ENCODE assay signal across 6 cellular contexts in the genomic region with DNA sequence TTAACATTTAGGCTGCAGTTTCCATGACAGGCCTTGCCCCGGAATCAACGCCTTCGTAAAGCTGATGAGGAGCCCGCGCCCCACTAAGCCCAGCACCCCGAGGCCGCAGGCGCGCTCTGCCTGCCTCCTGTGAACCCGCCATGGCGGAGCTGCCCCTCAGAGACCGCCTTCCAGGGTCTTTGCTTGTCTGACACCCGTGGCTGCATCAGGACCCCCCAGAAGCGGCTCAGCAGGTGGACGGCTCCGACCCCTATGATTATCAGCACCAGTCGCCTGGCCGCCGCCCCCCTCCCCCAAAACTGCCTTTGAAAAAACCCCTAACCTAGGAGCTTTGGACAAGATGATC. TPM values are rescaled to one million over a fixed set of nuclear protein-coding genes. Genes with fewer than 3 reads are reported as not detected.
DNase-seq lines count a peak whose midpoint lies in the region; ATAC-seq and TF ChIP-seq lines count a peak whose summit lies in the region.

No MANE protein-coding gene starts in this region.

- ATAC-seq in DND-41 (ENCODE audit: insufficient read depth, low read depth): peak; percentile 3; the same call in 2 of the 3 replicates
- no peak for ATAC-seq in activated naive CD8-positive, alpha-beta T cell treated with anti-CD3 and anti-CD28 coated beads, Interleukin-2, amount 10 ng/mL, durations not matched to agents 7 days and 5 days (ENCODE audit: low read depth)

- H3K9ac ChIP-seq in DND-41 (ENCODE audit: low read depth, low read length): peak overlapping the region; percentile 99
- peak overlapping the region in 1 of 2 donors; percentile 78 for H3K9ac ChIP-seq in mucosa of rectum (ENCODE audit: low read depth in 1 of 2, low read length in 2 of 2)

- H3K4me3 Mint-ChIP-seq in activated naive CD8-positive, alpha-beta T cell treated with anti-CD3 and anti-CD28 coated beads, Interleukin-2, amount 10 ng/mL, durations not matched to agents 7 days and 5 days: peak overlapping the region; percentile 85

- POLR2A ChIA-PET in activated naive CD8-positive, alpha-beta T cell treated with anti-CD3 and anti-CD28 coated beads, Interleukin-2, amount 10 ng/mL, durations not matched to agents 7 days and 5 days (lab: Charles Lee): interaction anchor here (1.4 kb wide), 1 partner anchor 26 kb away, joined by 3 read pairs; the partner anchor contains the start of gene ARRDC1

- H3K27me3 Mint-ChIP-seq in activated naive CD8-positive, alpha-beta T cell treated with anti-CD3 and anti-CD28 coated beads, Interleukin-2, amount 10 ng/mL, durations not matched to agents 7 days and 5 days: no peaks in the 10 kb centered on the region

- peaks cover 49% of the 10 kb centered on the region for H4K20me1 ChIP-seq in DND-41 (ENCODE audit: insufficient read depth, low read length)

- H3K4me3 ChIP-seq in DND-41 (ENCODE audit: low read depth in 1 of 2, low read length in 2 of 2): peak overlapping the region in 1 of 2 experiments; percentile 99; a peak in 2 of 4 replicates
- peak overlapping the region; percentile 60 to 94 for H3K4me3 ChIP-seq in mucosa of rectum (ENCODE audit: low read length in 2 of 2)

- H3K36me3 Mint-ChIP-seq in activated naive CD8-positive, alpha-beta T cell treated with anti-CD3 and anti-CD28 coated beads, Interleukin-2, amount 10 ng/mL, durations not matched to agents 7 days and 5 days: peaks cover 1% of the 10 kb centered on the region

- peak overlapping the region; percentile 48 for H3K27ac Mint-ChIP-seq in activated naive CD8-positive, alpha-beta T cell treated with anti-CD3 and anti-CD28 coated beads, Interleukin-2, amount 10 ng/mL, durations not matched to agents 7 days and 5 days

- TF ChIP-seq CTCF in DND-41 (IDR thresholded peaks at IDR 0.05; ENCODE audit: borderline replicate concordance, extremely low read depth, low read length, poor library complexity, severe bottlenecking): no peak

- H3K36me3 ChIP-seq in DND-41 (ENCODE audit: insufficient read depth, low read length): peaks cover 60% of the 10 kb centered on the region
- peaks cover 20 to 24% of the 10 kb centered on the region in 2 donors for H3K36me3 ChIP-seq in mucosa of rectum (ENCODE audit: control insufficient read depth in 2 of 2, insufficient read depth in 2 of 2, low read length in 2 of 2)

- DNase-seq in DND-41 (no peak), NCI-H2029 (lab: John Stamatoyannopoulos, UW) (no peak), NCI-H1092 (lab: John Stamatoyannopoulos, UW) (no peak), NCI-H2081 treated with DMSO at 0.1 percent for 48 hours (lab: John Stamatoyannopoulos, UW) (no peak)
- DNase-seq in activated naive CD8-positive, alpha-beta T cell treated with anti-CD3 and anti-CD28 coated beads, Interleukin-2, amount 10 ng/mL, durations not matched to agents 7 days and 5 days: no peak

- peak overlapping the region; percentile 93 for H3K4me2 ChIP-seq in DND-41 (ENCODE audit: insufficient read depth, low read length)

- H3K27ac ChIP-seq in DND-41 (ENCODE audit: low read length): peak overlapping the region; percentile 66
- H3K27ac ChIP-seq in mucosa of rectum (ENCODE audit: low read depth in 2 of 2, low read length in 2 of 2): peak overlapping the region; percentile 81 to 82

- H3K4me1 Mint-ChIP-seq in activated naive CD8-positive, alpha-beta T cell treated with anti-CD3 and anti-CD28 coated beads, Interleukin-2, amount 10 ng/mL, durations not matched to agents 7 days and 5 days: peaks cover 23% of the 10 kb centered on the region

- H3K79me2 ChIP-seq in DND-41 (ENCODE audit: insufficient read depth, low read length): peaks cover 45% of the 10 kb centered on the region

- no peaks in the 10 kb centered on the region for H3K27me3 ChIP-seq in DND-41 (ENCODE audit: insufficient read depth, low read length, poor library complexity)
- no peaks in the 10 kb centered on the region for H3K27me3 ChIP-seq in mucosa of rectum (ENCODE audit: control insufficient read depth in 2 of 2, insufficient read depth in 2 of 2, low read length in 2 of 2)

- H2AFZ ChIP-seq in DND-41 (ENCODE audit: low read depth, low read length): peak overlapping the region; percentile 76

- H3K9me3 Mint-ChIP-seq in activated naive CD8-positive, alpha-beta T cell treated with anti-CD3 and anti-CD28 coated beads, Interleukin-2, amount 10 ng/mL, durations not matched to agents 7 days and 5 days: no peaks in the 10 kb centered on the region

- peaks cover 33% of the 10 kb centered on the region for H3K4me1 ChIP-seq in DND-41 (ENCODE audit: insufficient read depth, low read length)
- H3K4me1 ChIP-seq in mucosa of rectum (ENCODE audit: control insufficient read depth in 2 of 2, insufficient read depth in 2 of 2, low read length in 2 of 2): peaks cover 11 to 12% of the 10 kb centered on the region in 2 donors

- no peaks in the 10 kb centered on the region for H3K9me3 ChIP-seq in DND-41 (ENCODE audit: insufficient read depth, low read length, severe bottlenecking)
- H3K9me3 ChIP-seq in mucosa of rectum (ENCODE audit: control insufficient read depth in 2 of 2, low read length in 2 of 2): no peaks in the 10 kb centered on the region

RNA-seq across cellular contexts. Expression of gene DPH7, which starts 0.5 kb away (rescaled TPM):
- 10 to 100 TPM; 49.1 to 49.2 TPM for total RNA-seq in activated naive CD8-positive, alpha-beta T cell treated with anti-CD3 and anti-CD28 coated beads, Interleukin-2, amount 10 ng/mL, durations not matched to agents 7 days and 5 days

RNA-seq across cellular contexts. Expression of gene ZMYND19, which starts 11.1 kb away (rescaled TPM):
- total RNA-seq in activated naive CD8-positive, alpha-beta T cell treated with anti-CD3 and anti-CD28 coated beads, Interleukin-2, amount 10 ng/mL, durations not matched to agents 7 days and 5 days: 10 to 100 TPM; 31.3 to 33.0 TPM

RNA-seq across cellular contexts. Expression of gene ARRDC1, which starts 26.3 kb away (rescaled TPM):
- total RNA-seq in activated naive CD8-positive, alpha-beta T cell treated with anti-CD3 and anti-CD28 coated beads, Interleukin-2, amount 10 ng/mL, durations not matched to agents 7 days and 5 days: 10 to 100 TPM; 62.8 to 64.6 TPM

RNA-seq across cellular contexts. Expression of gene MRPL41, which starts 27.6 kb away (rescaled TPM):
- 10 to 100 TPM; 58.8 to 64.4 TPM for total RNA-seq in activated naive CD8-positive, alpha-beta T cell treated with anti-CD3 and anti-CD28 coated beads, Interleukin-2, amount 10 ng/mL, durations not matched to agents 7 days and 5 days

RNA-seq across cellular contexts. Expression of gene PNPLA7, which starts 29.0 kb away (rescaled TPM):
- 1 to 10 TPM; 5.6 to 7.0 TPM for total RNA-seq in activated naive CD8-positive, alpha-beta T cell treated with anti-CD3 and anti-CD28 coated beads, Interleukin-2, amount 10 ng/mL, durations not matched to agents 7 days and 5 days
